Comparison of ENCODE assay signal across 1 cellular context in genomic region chr5:131262953-131263541, GRCh38.
TF ChIP-seq lines count a peak whose summit lies in the region.

No MANE protein-coding gene starts in this region.

TF ChIP-seq in IMR-90, 13 proteins besides CTCF, POLR2A, EP300 and RAD21 (continued from another document):
- TF ChIP-seq RFX5 (IDR thresholded peaks at IDR 0.05; ENCODE audit: low read depth, low read length) = no peak
- no peak for TF ChIP-seq FOS (IDR thresholded peaks at IDR 0.05; ENCODE audit: low read depth, low read length)
- TF ChIP-seq MAFK (IDR thresholded peaks at IDR 0.05; ENCODE audit: low read depth, low read length) = no peak
- TF ChIP-seq SMC3 (IDR thresholded peaks at IDR 0.05; ENCODE audit: low read depth, low read length) = no peak
- TF ChIP-seq NFE2L2 (IDR thresholded peaks at IDR 0.05; ENCODE audit: low read depth, low read length) = no peak
- TF ChIP-seq CEBPB (IDR thresholded peaks at IDR 0.05; ENCODE audit: low read depth, low read length) = no peak
- no peak for TF ChIP-seq MXI1 (IDR thresholded peaks at IDR 0.05; ENCODE audit: borderline replicate concordance, low read depth, low read length)
